ENCODE assay signal across 13 cellular contexts in the genomic region with DNA sequence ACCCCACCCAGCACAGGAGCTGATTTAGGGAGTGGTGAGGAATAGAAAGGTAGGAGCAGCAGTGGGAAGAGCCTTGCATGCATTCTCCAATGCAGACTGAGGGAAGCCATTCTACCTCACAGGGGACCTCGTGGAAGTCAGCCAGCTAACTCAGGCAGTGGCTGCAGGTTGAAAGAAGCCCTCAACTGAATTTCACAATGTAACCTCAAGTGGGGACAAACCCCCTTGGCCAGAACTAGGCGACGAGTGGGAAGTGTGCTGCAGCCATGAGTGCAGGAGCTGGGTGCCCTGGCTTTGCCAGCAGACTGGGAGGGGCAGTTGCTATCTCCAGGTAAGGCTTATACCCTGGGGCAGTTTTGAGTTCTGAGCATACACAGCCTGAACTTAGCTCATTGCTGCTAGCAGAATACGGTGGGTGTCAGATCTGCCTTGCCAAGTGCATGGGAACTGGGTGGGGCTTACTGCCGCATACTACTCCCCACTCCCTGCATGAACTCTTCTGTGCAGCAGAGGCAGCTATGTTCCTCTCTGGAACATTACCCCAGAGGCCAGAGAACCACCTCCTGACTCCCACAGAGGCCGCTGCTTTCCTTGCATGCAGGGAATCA.
A peak's percentile ranks its signal among the peaks of the same experiment; 100 is the strongest.
DNase-seq lines count a peak whose midpoint lies in the region; ATAC-seq and TF ChIP-seq lines count a peak whose summit lies in the region.
"Had no signal": no experiment of that assay in that cellular context is flagged by ENCODE, and none has a peak within 500 bp of the region (broad histone marks: within the 10 kb centered on the region; RNA-seq: fewer than 3 reads in every experiment).

No MANE protein-coding gene starts in this region.

- H3K36me3 Mint-ChIP-seq in stimulated activated naive B cell treated with anti-CD40 and anti-IgM and Interleukin-4, amounts not matched to agents 10 μg/mL and 1 μg/mL and 100 μg/mL, for 72 hours = peaks cover 6 to 8% of the 10 kb centered on the region in 2 donors

- H3K27ac ChIP-seq in effector memory CD4-positive, alpha-beta T cell (ENCODE audit: insufficient read depth, low read length, poor library complexity, severe bottlenecking) = no peak overlapping the region

- intact Hi-C loops in Right ventricle myocardium superior (cut with DNase I) = loop anchor here (10.0 kb wide), 1 partner anchor 186 kb away; the partner anchor contains the start of gene AMD1

- peaks cover 0 to under 1% of the 10 kb centered on the region in 2 donors for H3K9me3 Mint-ChIP-seq in stimulated activated naive B cell treated with anti-CD40 and anti-IgM and Interleukin-4, amounts not matched to agents 10 μg/mL and 1 μg/mL and 100 μg/mL, for 72 hours

- no peaks in the 10 kb centered on the region for H3K36me3 ChIP-seq in effector memory CD4-positive, alpha-beta T cell (ENCODE audit: control insufficient read depth, insufficient read depth, low read length)

- no peaks in the 10 kb centered on the region for H3K9me3 ChIP-seq in effector memory CD4-positive, alpha-beta T cell (ENCODE audit: control insufficient read depth, low read length)

- ATAC-seq in stimulated activated naive B cell treated with anti-CD40 and anti-IgM and Interleukin-4, amounts not matched to agents 10 μg/mL and 1 μg/mL and 100 μg/mL, for 72 hours (replicated peaks) = peak; percentile 21 to 22
- ATAC-seq in Right ventricle myocardium superior (ENCODE audit: poor library complexity) = no peak

- H3K27me3 ChIP-seq in effector memory CD4-positive, alpha-beta T cell (replicated peaks; ENCODE audit: control insufficient read depth, insufficient read depth, low read length, poor library complexity, severe bottlenecking) = no peaks in the 10 kb centered on the region

- DNase-seq in NCI-H146 (lab: John Stamatoyannopoulos, UW) = peak; percentile 55
- DNase-seq in NCI-H146 treated with DMSO at 0.1 percent for 48 hours (lab: John Stamatoyannopoulos, UW; ENCODE audit: unreplicated experiment) = no peak
- peak; percentile 5 for DNase-seq in NCI-H226
- DNase-seq in epithelial cell of esophagus (ENCODE audit: low read depth) = peak; percentile 58
- DNase-seq in stimulated activated naive B cell treated with anti-CD40 and anti-IgM and Interleukin-4, amounts not matched to agents 10 μg/mL and 1 μg/mL and 100 μg/mL, for 72 hours = no peak
- no peak for DNase-seq in Right ventricle myocardium superior
- no peak for DNase-seq in kidney glomerular epithelial cell (lab: John Stamatoyannopoulos, UW)
- no peak for DNase-seq in effector memory CD4-positive, alpha-beta T cell
- DNase-seq: activated CD4-positive, alpha-beta T cell treated with anti-CD3 and anti-CD28 coated beads, Interleukin-2, amount 50 U/mL, for 1 hour; NCI-H82; stimulated activated CD4-positive, alpha-beta T cell treated with anti-CD3 and anti-CD28 coated beads, Interleukin-4, amount 100 ng/mL, for 1 hour; SW 1271 had no signal

- TF ChIP-seq CTCF in epithelial cell of esophagus (IDR thresholded peaks at IDR 0.05; ENCODE audit: insufficient read depth, low read depth, low read length, missing control alignments) = no peak

- H3K4me3 Mint-ChIP-seq in stimulated activated naive B cell treated with anti-CD40 and anti-IgM and Interleukin-4, amounts not matched to agents 10 μg/mL and 1 μg/mL and 100 μg/mL, for 72 hours = no peak overlapping the region

- H3K27me3 Mint-ChIP-seq in stimulated activated naive B cell treated with anti-CD40 and anti-IgM and Interleukin-4, amounts not matched to agents 10 μg/mL and 1 μg/mL and 100 μg/mL, for 72 hours = no peaks in the 10 kb centered on the region
- H3K27me3 Mint-ChIP-seq: progenitor cell of endocrine pancreas had no signal

- H3K27ac Mint-ChIP-seq in stimulated activated naive B cell treated with anti-CD40 and anti-IgM and Interleukin-4, amounts not matched to agents 10 μg/mL and 1 μg/mL and 100 μg/mL, for 72 hours = peak overlapping the region; percentile 57
- H3K27ac Mint-ChIP-seq: progenitor cell of endocrine pancreas had no signal

- peaks cover 9% of the 10 kb centered on the region for H3K4me1 ChIP-seq in effector memory CD4-positive, alpha-beta T cell (ENCODE audit: control insufficient read depth, insufficient read depth, low read length, poor library complexity, severe bottlenecking)

- no peak overlapping the region for H3K4me3 ChIP-seq in epithelial cell of esophagus (ENCODE audit: low read length)
- no peak overlapping the region for H3K4me3 ChIP-seq in effector memory CD4-positive, alpha-beta T cell (ENCODE audit: insufficient read depth, low read depth, low read length, poor library complexity, severe bottlenecking)

- H3K4me1 Mint-ChIP-seq in stimulated activated naive B cell treated with anti-CD40 and anti-IgM and Interleukin-4, amounts not matched to agents 10 μg/mL and 1 μg/mL and 100 μg/mL, for 72 hours = peaks cover 15 to 22% of the 10 kb centered on the region in 2 donors

Comparison
In these comparisons a context has a peak if more than half of its experiments do, and no peak if none do; other contexts are left out.
1. DNase-seq: peak in NCI-H146 (single experiment), NCI-H226 (single experiment) and epithelial cell of esophagus (single experiment); none in NCI-H146 treated with DMSO at 0.1 percent for 48 hours (single experiment), stimulated activated naive B cell treated with anti-CD40 and anti-IgM and Interleukin-4, amounts not matched to agents 10 μg/mL and 1 μg/mL and 100 μg/mL, for 72 hours (single experiment), Right ventricle myocardium superior (single experiment), kidney glomerular epithelial cell (single experiment) and effector memory CD4-positive, alpha-beta T cell (0 of 3).